Comparison of ENCODE assay signal across 13 cellular contexts in genomic region chr13:39254606-39255005, GRCh38.
"Had no signal": no experiment of that assay in that cellular context is flagged by ENCODE, and none has a peak within 500 bp of the region (broad histone marks: within the 10 kb centered on the region; RNA-seq: fewer than 3 reads in every experiment).

No MANE protein-coding gene starts in this region.

- H3K4me1 ChIP-seq: foreskin keratinocyte, upper lobe of right lung had no signal

- H3K4me3 ChIP-seq: ovary, sigmoid colon, spleen, upper lobe of right lung had no signal

- H3K27me3 ChIP-seq: brain microvascular endothelial cell, foreskin keratinocyte, ovary, sigmoid colon, spleen, upper lobe of right lung had no signal

- ATAC-seq: activated CD4-positive, CD25-positive, alpha-beta regulatory T cell treated with anti-CD3 and anti-CD28 coated beads, Interleukin-2, amount 50 U/mL, for 24 hours; foreskin keratinocyte; naive thymus-derived CD4-positive, alpha-beta T cell; upper lobe of right lung had no signal

- H3K27ac ChIP-seq: brain microvascular endothelial cell, foreskin keratinocyte, ovary, sigmoid colon, spleen, upper lobe of right lung had no signal

- H3K36me3 ChIP-seq: brain microvascular endothelial cell, ovary, sigmoid colon, spleen, upper lobe of right lung had no signal

- DNase-seq: activated naive CD4-positive, alpha-beta T cell; anterior cingulate cortex; brain microvascular endothelial cell; cerebellar nuclear complex; effector memory CD4-positive, alpha-beta T cell; foreskin keratinocyte; naive thymus-derived CD4-positive, alpha-beta T cell; ovary; sigmoid colon; spleen; T1000; upper lobe of right lung had no signal

- H3K9me3 ChIP-seq: ovary, sigmoid colon, spleen, upper lobe of right lung had no signal
